In genomic region chr22:39212721-39213376, GRCh38 we compare ENCODE assay signal across 1 cellular context.
TF ChIP-seq lines count a peak whose summit lies in the region.

No MANE protein-coding gene starts in this region.

TF ChIP-seq in GM12878, 131 proteins besides CTCF, POLR2A, EP300 and RAD21 (continued from another document):
- no peak for TF ChIP-seq PRDM15 (CRISPR knock-in tag; IDR thresholded peaks at IDR 0.05)
- TF ChIP-seq HDGF (IDR thresholded peaks at IDR 0.05): no peak
- no peak for TF ChIP-seq MLLT1 (IDR thresholded peaks at IDR 0.05)
- TF ChIP-seq HDAC6 (IDR thresholded peaks at IDR 0.05; ENCODE audit: unreplicated experiment): no peak
- TF ChIP-seq GABPA (IDR thresholded peaks at IDR 0.05; ENCODE audit: low read depth): no peak
- no peak for TF ChIP-seq MTA2 (IDR thresholded peaks at IDR 0.05; ENCODE audit: low read depth)
- no peak for TF ChIP-seq ZBED1 (IDR thresholded peaks at IDR 0.05; ENCODE audit: borderline replicate concordance)
- no peak for TF ChIP-seq ASH2L (IDR thresholded peaks at IDR 0.05; ENCODE audit: borderline replicate concordance, low read depth)
- TF ChIP-seq BCL11A (IDR thresholded peaks at IDR 0.05; ENCODE audit: low read depth, low read length): no peak
- no peak for TF ChIP-seq RB1 (IDR thresholded peaks at IDR 0.05; ENCODE audit: borderline replicate concordance)
- no peak for TF ChIP-seq PML (IDR thresholded peaks at IDR 0.05; ENCODE audit: low read length)
- no peak for TF ChIP-seq SRF (IDR thresholded peaks at IDR 0.05; ENCODE audit: low read depth in 2 of 2, low read length in 2 of 2)
- no peak for TF ChIP-seq POU2F2 (IDR thresholded peaks at IDR 0.05; ENCODE audit: borderline replicate concordance, low read depth, low read length)
- no peak for TF ChIP-seq NFIC (IDR thresholded peaks at IDR 0.05; ENCODE audit: low read depth, low read length)
- TF ChIP-seq IRF4 (IDR thresholded peaks at IDR 0.05; ENCODE audit: low read depth, low read length): no peak
- TF ChIP-seq ESRRA (IDR thresholded peaks at IDR 0.05; ENCODE audit: low read length): no peak
